18 cellular contexts compared by ENCODE assay signal in the genomic region with DNA sequence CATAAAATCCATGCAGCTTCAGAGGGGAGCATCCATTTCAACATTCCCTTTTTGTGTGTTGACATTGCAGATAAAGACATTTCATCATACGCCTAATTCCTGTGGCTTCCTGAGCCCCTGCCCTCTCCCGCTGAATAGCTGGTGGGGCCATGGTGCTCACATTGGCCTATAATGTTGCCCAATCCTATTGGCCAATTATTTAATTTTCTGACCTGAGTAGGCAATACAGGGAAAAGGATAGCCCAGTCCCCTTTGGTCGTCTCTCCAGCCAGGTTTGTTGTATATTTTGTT.
"Had no signal": no experiment of that assay in that cellular context is flagged by ENCODE, and none has a peak within 500 bp of the region (broad histone marks: within the 10 kb centered on the region; RNA-seq: fewer than 3 reads in every experiment).

No MANE protein-coding gene starts in this region.

- H3K4me3 ChIP-seq: body of pancreas, psoas muscle, sigmoid colon, thoracic aorta, upper lobe of right lung had no signal

- H3K27ac Mint-ChIP-seq: activated CD8-positive, alpha-beta T cell treated with anti-CD3 and anti-CD28 coated beads for 36 hours; activated naive CD4-positive, alpha-beta T cell treated with anti-CD3 and anti-CD28 coated beads, Interleukin-2, amount 50 U/mL, for 72 hours; dendritic cell treated with granulocyte-macrophage colony-stimulating factor and Interleukin-4, amounts not matched to agents 40 ng/mL and 50 ng/mL, for 4 days had no signal

- H3K4me1 ChIP-seq: body of pancreas, psoas muscle, sigmoid colon, upper lobe of right lung had no signal

- H3K9me3 Mint-ChIP-seq: activated CD8-positive, alpha-beta T cell treated with anti-CD3 and anti-CD28 coated beads for 36 hours; activated naive CD4-positive, alpha-beta T cell treated with anti-CD3 and anti-CD28 coated beads, Interleukin-2, amount 50 U/mL, for 72 hours; dendritic cell treated with granulocyte-macrophage colony-stimulating factor and Interleukin-4, amounts not matched to agents 40 ng/mL and 50 ng/mL, for 4 days had no signal

- H3K27ac ChIP-seq: body of pancreas, epithelial cell of prostate, psoas muscle, sigmoid colon, thoracic aorta, upper lobe of right lung had no signal

- DNase-seq: activated CD4-positive, alpha-beta T cell treated with anti-CD3 and anti-CD28 coated beads for 4 hours; activated CD8-positive, alpha-beta T cell treated with anti-CD3 and anti-CD28 coated beads for 36 hours; activated gamma-delta T cell; activated T-cell treated with anti-CD3 and anti-CD28 coated beads, Interleukin-2, amount 50 U/mL, for 48 hours; amniotic stem cell; body of pancreas; mammary epithelial cell; psoas muscle; sigmoid colon; stimulated activated CD4-positive, alpha-beta T cell treated with anti-CD3 and anti-CD28 coated beads, Interleukin-12 subunit alpha, Interleukin-12 subunit beta, amount 100 ng/mL, for 4 hours; stimulated activated CD4-positive, alpha-beta T cell treated with anti-CD3 and anti-CD28 coated beads, Interleukin-2, amount 100 ng/mL, for 24 hours; T-helper 1 cell; upper lobe of right lung had no signal

- H3K36me3 Mint-ChIP-seq: activated naive CD4-positive, alpha-beta T cell treated with anti-CD3 and anti-CD28 coated beads, Interleukin-2, amount 50 U/mL, for 72 hours had no signal

- H3K4me3 Mint-ChIP-seq: activated CD8-positive, alpha-beta T cell treated with anti-CD3 and anti-CD28 coated beads for 36 hours; dendritic cell treated with granulocyte-macrophage colony-stimulating factor and Interleukin-4, amounts not matched to agents 40 ng/mL and 50 ng/mL, for 4 days; neural crest cell had no signal

- H3K27me3 Mint-ChIP-seq: dendritic cell treated with granulocyte-macrophage colony-stimulating factor and Interleukin-4, amounts not matched to agents 40 ng/mL and 50 ng/mL, for 4 days had no signal

- H3K27me3 ChIP-seq: body of pancreas, sigmoid colon, upper lobe of right lung had no signal

- ATAC-seq: activated CD8-positive, alpha-beta T cell treated with anti-CD3 and anti-CD28 coated beads for 36 hours; activated naive CD4-positive, alpha-beta T cell treated with anti-CD3 and anti-CD28 coated beads, Interleukin-2, amount 50 U/mL, for 72 hours; body of pancreas; psoas muscle; upper lobe of right lung had no signal

- H3K36me3 ChIP-seq: sigmoid colon, thoracic aorta, upper lobe of right lung had no signal

- H3K9me3 ChIP-seq: body of pancreas, psoas muscle, sigmoid colon, thoracic aorta, upper lobe of right lung had no signal
